In the genomic region with DNA sequence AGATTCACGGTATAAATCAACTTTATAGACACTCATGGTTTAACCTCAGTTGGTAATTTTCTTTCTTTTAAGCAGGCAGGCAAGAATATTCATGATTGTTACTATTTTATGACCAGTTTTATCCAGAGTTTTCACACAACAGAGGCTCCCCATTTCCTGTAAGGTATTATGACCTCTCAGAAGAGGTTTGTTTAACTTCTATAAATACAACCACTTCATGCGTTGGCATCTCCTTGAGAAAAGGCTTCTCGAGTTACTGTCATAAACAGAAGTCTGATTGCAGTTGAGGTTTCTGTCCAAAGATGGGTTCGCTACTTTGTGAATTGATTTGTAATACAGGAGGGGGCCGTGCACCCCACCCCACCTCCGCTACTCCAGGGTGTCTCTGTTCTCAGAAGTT, we compare ENCODE assay signal across 3 cellular contexts.
TF ChIP-seq lines count a peak whose summit lies in the region.

No MANE protein-coding gene starts in this region.

TF ChIP-seq in SK-N-SH, 30 proteins besides CTCF, POLR2A, EP300 and RAD21:
- TF ChIP-seq, protein P1, sequence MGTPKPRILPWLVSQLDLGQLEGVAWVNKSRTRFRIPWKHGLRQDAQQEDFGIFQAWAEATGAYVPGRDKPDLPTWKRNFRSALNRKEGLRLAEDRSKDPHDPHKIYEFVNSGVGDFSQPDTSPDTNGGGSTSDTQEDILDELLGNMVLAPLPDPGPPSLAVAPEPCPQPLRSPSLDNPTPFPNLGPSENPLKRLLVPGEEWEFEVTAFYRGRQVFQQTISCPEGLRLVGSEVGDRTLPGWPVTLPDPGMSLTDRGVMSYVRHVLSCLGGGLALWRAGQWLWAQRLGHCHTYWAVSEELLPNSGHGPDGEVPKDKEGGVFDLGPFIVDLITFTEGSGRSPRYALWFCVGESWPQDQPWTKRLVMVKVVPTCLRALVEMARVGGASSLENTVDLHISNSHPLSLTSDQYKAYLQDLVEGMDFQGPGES (IDR thresholded peaks at IDR 0.05; ENCODE audit: low read depth, low read length) = no peak
- no peak for TF ChIP-seq TEAD4 (IDR thresholded peaks at IDR 0.05; ENCODE audit: borderline replicate concordance, insufficient read depth)
- TF ChIP-seq GABPA (IDR thresholded peaks at IDR 0.05; ENCODE audit: low read depth) = no peak
- TF ChIP-seq MXI1 (IDR thresholded peaks at IDR 0.05; ENCODE audit: low read depth, low read length) = no peak
- TF ChIP-seq, protein P2, sequence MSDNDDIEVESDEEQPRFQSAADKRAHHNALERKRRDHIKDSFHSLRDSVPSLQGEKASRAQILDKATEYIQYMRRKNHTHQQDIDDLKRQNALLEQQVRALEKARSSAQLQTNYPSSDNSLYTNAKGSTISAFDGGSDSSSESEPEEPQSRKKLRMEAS (IDR thresholded peaks at IDR 0.05; ENCODE audit: low read depth) = no peak
- no peak for TF ChIP-seq NRF1 (IDR thresholded peaks at IDR 0.05; ENCODE audit: low read depth, low read length)
- no peak for TF ChIP-seq EZH2phosphoT487 (IDR thresholded peaks at IDR 0.05; ENCODE audit: borderline replicate concordance, low read depth)
- TF ChIP-seq, protein P3, sequence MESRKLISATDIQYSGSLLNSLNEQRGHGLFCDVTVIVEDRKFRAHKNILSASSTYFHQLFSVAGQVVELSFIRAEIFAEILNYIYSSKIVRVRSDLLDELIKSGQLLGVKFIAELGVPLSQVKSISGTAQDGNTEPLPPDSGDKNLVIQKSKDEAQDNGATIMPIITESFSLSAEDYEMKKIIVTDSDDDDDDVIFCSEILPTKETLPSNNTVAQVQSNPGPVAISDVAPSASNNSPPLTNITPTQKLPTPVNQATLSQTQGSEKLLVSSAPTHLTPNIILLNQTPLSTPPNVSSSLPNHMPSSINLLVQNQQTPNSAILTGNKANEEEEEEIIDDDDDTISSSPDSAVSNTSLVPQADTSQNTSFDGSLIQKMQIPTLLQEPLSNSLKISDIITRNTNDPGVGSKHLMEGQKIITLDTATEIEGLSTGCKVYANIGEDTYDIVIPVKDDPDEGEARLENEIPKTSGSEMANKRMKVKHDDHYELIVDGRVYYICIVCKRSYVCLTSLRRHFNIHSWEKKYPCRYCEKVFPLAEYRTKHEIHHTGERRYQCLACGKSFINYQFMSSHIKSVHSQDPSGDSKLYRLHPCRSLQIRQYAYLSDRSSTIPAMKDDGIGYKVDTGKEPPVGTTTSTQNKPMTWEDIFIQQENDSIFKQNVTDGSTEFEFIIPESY (IDR thresholded peaks at IDR 0.05; ENCODE audit: borderline replicate concordance, low read depth) = no peak
- TF ChIP-seq, protein P4, sequence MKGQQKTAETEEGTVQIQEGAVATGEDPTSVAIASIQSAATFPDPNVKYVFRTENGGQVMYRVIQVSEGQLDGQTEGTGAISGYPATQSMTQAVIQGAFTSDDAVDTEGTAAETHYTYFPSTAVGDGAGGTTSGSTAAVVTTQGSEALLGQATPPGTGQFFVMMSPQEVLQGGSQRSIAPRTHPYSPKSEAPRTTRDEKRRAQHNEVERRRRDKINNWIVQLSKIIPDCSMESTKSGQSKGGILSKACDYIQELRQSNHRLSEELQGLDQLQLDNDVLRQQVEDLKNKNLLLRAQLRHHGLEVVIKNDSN (IDR thresholded peaks at IDR 0.05; ENCODE audit: borderline replicate concordance, low read depth) = no peak
- TF ChIP-seq TCF12 (IDR thresholded peaks at IDR 0.05) = no peak
- TF ChIP-seq POLR2AphosphoS5 (IDR thresholded peaks at IDR 0.05; ENCODE audit: low read depth, low read length) = no peak
- no peak for TF ChIP-seq SMC3 (IDR thresholded peaks at IDR 0.05; ENCODE audit: low read depth, low read length)
TF ChIP-seq in SK-N-SH: peak in this region for 0.

TF ChIP-seq in SK-N-SH treated with all-trans-retinoic acid at 6 μM for 48 hours, 23 proteins besides CTCF, POLR2A, EP300 and RAD21:
- TF ChIP-seq, protein P5, sequence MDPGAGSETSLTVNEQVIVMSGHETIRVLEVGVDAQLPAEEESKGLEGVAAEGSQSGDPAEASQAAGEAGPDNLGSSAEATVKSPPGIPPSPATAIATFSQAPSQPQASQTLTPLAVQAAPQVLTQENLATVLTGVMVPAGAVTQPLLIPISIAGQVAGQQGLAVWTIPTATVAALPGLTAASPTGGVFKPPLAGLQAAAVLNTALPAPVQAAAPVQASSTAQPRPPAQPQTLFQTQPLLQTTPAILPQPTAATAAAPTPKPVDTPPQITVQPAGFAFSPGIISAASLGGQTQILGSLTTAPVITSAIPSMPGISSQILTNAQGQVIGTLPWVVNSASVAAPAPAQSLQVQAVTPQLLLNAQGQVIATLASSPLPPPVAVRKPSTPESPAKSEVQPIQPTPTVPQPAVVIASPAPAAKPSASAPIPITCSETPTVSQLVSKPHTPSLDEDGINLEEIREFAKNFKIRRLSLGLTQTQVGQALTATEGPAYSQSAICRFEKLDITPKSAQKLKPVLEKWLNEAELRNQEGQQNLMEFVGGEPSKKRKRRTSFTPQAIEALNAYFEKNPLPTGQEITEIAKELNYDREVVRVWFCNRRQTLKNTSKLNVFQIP (CRISPR knock-in tag; IDR thresholded peaks at IDR 0.05; ENCODE audit: borderline replicate concordance, low read depth) = no peak
- TF ChIP-seq ZNF565 (CRISPR knock-in tag; conservative IDR thresholded peaks at IDR 0.05; ENCODE audit: low read depth) (no peak), CSDC2 (CRISPR knock-in tag; IDR thresholded peaks at IDR 0.05) (no peak), RARB (CRISPR knock-in tag; IDR thresholded peaks at IDR 0.05) (no peak), ZFP3 (CRISPR knock-in tag; IDR thresholded peaks at IDR 0.05) (no peak)
- TF ChIP-seq, protein P6, sequence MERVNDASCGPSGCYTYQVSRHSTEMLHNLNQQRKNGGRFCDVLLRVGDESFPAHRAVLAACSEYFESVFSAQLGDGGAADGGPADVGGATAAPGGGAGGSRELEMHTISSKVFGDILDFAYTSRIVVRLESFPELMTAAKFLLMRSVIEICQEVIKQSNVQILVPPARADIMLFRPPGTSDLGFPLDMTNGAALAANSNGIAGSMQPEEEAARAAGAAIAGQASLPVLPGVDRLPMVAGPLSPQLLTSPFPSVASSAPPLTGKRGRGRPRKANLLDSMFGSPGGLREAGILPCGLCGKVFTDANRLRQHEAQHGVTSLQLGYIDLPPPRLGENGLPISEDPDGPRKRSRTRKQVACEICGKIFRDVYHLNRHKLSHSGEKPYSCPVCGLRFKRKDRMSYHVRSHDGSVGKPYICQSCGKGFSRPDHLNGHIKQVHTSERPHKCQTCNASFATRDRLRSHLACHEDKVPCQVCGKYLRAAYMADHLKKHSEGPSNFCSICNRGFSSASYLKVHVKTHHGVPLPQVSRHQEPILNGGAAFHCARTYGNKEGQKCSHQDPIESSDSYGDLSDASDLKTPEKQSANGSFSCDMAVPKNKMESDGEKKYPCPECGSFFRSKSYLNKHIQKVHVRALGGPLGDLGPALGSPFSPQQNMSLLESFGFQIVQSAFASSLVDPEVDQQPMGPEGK (CRISPR knock-in tag; IDR thresholded peaks at IDR 0.05; ENCODE audit: borderline replicate concordance) = no peak

TF ChIP-seq in WTC11, 78 proteins besides CTCF, POLR2A, EP300 and RAD21:
- no peak for TF ChIP-seq JUN (CRISPR knock-in tag; IDR thresholded peaks at IDR 0.05)
- no peak for TF ChIP-seq ZNF219 (CRISPR knock-in tag; IDR thresholded peaks at IDR 0.05; ENCODE audit: borderline replicate concordance)
- TF ChIP-seq, protein P7, sequence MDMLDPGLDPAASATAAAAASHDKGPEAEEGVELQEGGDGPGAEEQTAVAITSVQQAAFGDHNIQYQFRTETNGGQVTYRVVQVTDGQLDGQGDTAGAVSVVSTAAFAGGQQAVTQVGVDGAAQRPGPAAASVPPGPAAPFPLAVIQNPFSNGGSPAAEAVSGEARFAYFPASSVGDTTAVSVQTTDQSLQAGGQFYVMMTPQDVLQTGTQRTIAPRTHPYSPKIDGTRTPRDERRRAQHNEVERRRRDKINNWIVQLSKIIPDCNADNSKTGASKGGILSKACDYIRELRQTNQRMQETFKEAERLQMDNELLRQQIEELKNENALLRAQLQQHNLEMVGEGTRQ (CRISPR knock-in tag; IDR thresholded peaks at IDR 0.05) = no peak
- TF ChIP-seq, protein P8, sequence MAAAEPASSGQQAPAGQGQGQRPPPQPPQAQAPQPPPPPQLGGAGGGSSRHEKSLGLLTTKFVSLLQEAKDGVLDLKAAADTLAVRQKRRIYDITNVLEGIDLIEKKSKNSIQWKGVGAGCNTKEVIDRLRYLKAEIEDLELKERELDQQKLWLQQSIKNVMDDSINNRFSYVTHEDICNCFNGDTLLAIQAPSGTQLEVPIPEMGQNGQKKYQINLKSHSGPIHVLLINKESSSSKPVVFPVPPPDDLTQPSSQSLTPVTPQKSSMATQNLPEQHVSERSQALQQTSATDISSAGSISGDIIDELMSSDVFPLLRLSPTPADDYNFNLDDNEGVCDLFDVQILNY (CRISPR knock-in tag; IDR thresholded peaks at IDR 0.05) = no peak
- no peak for TF ChIP-seq FOXP1 (CRISPR knock-in tag; IDR thresholded peaks at IDR 0.05; ENCODE audit: borderline replicate concordance)
- TF ChIP-seq, protein P9, sequence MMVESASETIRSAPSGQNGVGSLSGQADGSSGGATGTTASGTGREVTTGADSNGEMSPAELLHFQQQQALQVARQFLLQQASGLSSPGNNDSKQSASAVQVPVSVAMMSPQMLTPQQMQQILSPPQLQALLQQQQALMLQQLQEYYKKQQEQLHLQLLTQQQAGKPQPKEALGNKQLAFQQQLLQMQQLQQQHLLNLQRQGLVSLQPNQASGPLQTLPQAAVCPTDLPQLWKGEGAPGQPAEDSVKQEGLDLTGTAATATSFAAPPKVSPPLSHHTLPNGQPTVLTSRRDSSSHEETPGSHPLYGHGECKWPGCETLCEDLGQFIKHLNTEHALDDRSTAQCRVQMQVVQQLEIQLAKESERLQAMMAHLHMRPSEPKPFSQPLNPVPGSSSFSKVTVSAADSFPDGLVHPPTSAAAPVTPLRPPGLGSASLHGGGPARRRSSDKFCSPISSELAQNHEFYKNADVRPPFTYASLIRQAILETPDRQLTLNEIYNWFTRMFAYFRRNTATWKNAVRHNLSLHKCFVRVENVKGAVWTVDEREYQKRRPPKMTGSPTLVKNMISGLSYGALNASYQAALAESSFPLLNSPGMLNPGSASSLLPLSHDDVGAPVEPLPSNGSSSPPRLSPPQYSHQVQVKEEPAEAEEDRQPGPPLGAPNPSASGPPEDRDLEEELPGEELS (CRISPR knock-in tag; IDR thresholded peaks at IDR 0.05) = no peak
- TF ChIP-seq, protein P10, sequence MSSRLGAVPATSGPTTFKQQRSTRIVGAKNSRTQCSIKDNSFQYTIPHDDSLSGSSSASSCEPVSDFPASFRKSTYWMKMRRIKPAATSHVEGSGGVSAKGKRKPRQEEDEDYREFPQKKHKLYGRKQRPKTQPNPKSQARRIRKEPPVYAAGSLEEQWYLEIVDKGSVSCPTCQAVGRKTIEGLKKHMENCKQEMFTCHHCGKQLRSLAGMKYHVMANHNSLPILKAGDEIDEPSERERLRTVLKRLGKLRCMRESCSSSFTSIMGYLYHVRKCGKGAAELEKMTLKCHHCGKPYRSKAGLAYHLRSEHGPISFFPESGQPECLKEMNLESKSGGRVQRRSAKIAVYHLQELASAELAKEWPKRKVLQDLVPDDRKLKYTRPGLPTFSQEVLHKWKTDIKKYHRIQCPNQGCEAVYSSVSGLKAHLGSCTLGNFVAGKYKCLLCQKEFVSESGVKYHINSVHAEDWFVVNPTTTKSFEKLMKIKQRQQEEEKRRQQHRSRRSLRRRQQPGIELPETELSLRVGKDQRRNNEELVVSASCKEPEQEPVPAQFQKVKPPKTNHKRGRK (CRISPR knock-in tag; IDR thresholded peaks at IDR 0.05; ENCODE audit: borderline replicate concordance) = no peak
- TF ChIP-seq, protein P11, sequence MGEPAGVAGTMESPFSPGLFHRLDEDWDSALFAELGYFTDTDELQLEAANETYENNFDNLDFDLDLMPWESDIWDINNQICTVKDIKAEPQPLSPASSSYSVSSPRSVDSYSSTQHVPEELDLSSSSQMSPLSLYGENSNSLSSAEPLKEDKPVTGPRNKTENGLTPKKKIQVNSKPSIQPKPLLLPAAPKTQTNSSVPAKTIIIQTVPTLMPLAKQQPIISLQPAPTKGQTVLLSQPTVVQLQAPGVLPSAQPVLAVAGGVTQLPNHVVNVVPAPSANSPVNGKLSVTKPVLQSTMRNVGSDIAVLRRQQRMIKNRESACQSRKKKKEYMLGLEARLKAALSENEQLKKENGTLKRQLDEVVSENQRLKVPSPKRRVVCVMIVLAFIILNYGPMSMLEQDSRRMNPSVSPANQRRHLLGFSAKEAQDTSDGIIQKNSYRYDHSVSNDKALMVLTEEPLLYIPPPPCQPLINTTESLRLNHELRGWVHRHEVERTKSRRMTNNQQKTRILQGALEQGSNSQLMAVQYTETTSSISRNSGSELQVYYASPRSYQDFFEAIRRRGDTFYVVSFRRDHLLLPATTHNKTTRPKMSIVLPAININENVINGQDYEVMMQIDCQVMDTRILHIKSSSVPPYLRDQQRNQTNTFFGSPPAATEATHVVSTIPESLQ (CRISPR knock-in tag; IDR thresholded peaks at IDR 0.05) = no peak
- TF ChIP-seq, protein P12, sequence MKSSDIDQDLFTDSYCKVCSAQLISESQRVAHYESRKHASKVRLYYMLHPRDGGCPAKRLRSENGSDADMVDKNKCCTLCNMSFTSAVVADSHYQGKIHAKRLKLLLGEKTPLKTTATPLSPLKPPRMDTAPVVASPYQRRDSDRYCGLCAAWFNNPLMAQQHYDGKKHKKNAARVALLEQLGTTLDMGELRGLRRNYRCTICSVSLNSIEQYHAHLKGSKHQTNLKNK (CRISPR knock-in tag; IDR thresholded peaks at IDR 0.05) = no peak
- TF ChIP-seq NR1H2 (CRISPR knock-in tag; IDR thresholded peaks at IDR 0.05) = no peak
- TF ChIP-seq NR2C2 (CRISPR knock-in tag; IDR thresholded peaks at IDR 0.05) = no peak
- TF ChIP-seq ATF1 (CRISPR knock-in tag; IDR thresholded peaks at IDR 0.05) = no peak
- TF ChIP-seq GRHL2 (CRISPR knock-in tag; IDR thresholded peaks at IDR 0.05; ENCODE audit: insufficient replicate concordance, severe bottlenecking) = no peak
